In genomic region chr1:201518105-201518504, GRCh38 we compare ENCODE assay signal across 15 cellular contexts.
"Had no signal": no experiment of that assay in that cellular context is flagged by ENCODE, and none has a peak within 500 bp of the region (broad histone marks: within the 10 kb centered on the region; RNA-seq: fewer than 3 reads in every experiment).

No MANE protein-coding gene starts in this region.

- H3K27me3 Mint-ChIP-seq: activated naive CD8-positive, alpha-beta T cell; natural killer cell treated with Interleukin-12 subunit alpha and Interleukin-12 subunit beta and Interleukin-15 and Interleukin-18, amount 100 ng/mL, for 72 hours had no signal

- H3K36me3 Mint-ChIP-seq: natural killer cell treated with Interleukin-12 subunit alpha and Interleukin-12 subunit beta and Interleukin-15 and Interleukin-18, amount 100 ng/mL, for 72 hours had no signal

- H3K27ac Mint-ChIP-seq: activated naive CD8-positive, alpha-beta T cell; endodermal cell; natural killer cell treated with Interleukin-12 subunit alpha and Interleukin-12 subunit beta and Interleukin-15 and Interleukin-18, amount 100 ng/mL, for 72 hours had no signal

- H3K27ac ChIP-seq: brain microvascular endothelial cell had no signal

- H3K27me3 ChIP-seq: brain microvascular endothelial cell had no signal

- H3K4me3 Mint-ChIP-seq: activated naive CD8-positive, alpha-beta T cell; activated T-cell treated with anti-CD3 and anti-CD28 coated beads, Interleukin-2, amount 50 U/mL, for 4 hours; endodermal cell; natural killer cell treated with Interleukin-12 subunit alpha and Interleukin-12 subunit beta and Interleukin-15 and Interleukin-18, amount 100 ng/mL, for 72 hours had no signal

- DNase-seq: activated gamma-delta T cell; activated T-cell treated with anti-CD3 and anti-CD28 coated beads, Interleukin-2, amount 50 U/mL, for 4 hours; amygdala; brain microvascular endothelial cell; cerebellar nuclear complex; glutamatergic neuron; occipital lobe; stimulated activated CD4-positive, alpha-beta T cell treated with anti-CD3 and anti-CD28 coated beads, Interleukin-12 subunit alpha, Interleukin-12 subunit beta, amount 100 ng/mL, for 4 hours; stimulated activated naive CD4-positive, alpha-beta T cell treated with Interleukin-2 at 50 U/mL for 16 hours; T-helper 2 cell had no signal

- ATAC-seq: activated T-cell treated with anti-CD3 and anti-CD28 coated beads, Interleukin-2, amount 50 U/mL, for 4 hours; left lobe of liver; natural killer cell treated with Interleukin-12 subunit alpha and Interleukin-12 subunit beta and Interleukin-15 and Interleukin-18, amount 100 ng/mL, for 72 hours; sciatic nerve had no signal

- H3K36me3 ChIP-seq: brain microvascular endothelial cell had no signal

- H3K9me3 Mint-ChIP-seq: activated T-cell treated with anti-CD3 and anti-CD28 coated beads, Interleukin-2, amount 50 U/mL, for 4 hours; endodermal cell; natural killer cell treated with Interleukin-12 subunit alpha and Interleukin-12 subunit beta and Interleukin-15 and Interleukin-18, amount 100 ng/mL, for 72 hours had no signal
